ENCODE assay signal across 22 cellular contexts in the genomic region with DNA sequence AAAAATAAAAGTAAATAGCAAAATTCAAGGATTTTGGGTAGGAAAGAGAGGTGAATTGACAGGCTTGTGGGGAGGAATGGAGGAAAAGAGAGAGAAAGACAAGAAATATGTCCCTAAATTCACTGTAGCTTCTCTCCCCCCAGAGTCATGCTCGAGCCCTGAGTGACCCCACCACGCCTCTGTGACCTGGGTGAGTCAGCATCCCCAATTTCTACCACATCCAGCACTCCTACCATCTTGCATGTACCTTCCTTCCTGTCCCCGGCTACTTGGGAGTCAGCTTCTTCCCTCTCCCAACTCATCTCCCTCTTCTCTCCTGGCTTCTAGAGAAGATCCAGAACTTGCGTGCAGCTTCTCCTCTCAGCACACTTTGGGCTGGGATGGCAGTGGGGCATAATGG. TPM values are rescaled to one million over a fixed set of nuclear protein-coding genes. Genes with fewer than 3 reads are reported as not detected.
DNase-seq lines count a peak whose midpoint lies in the region; ATAC-seq and TF ChIP-seq lines count a peak whose summit lies in the region.
"Had no signal": no experiment of that assay in that cellular context is flagged by ENCODE, and none has a peak within 500 bp of the region (broad histone marks: within the 10 kb centered on the region; RNA-seq: fewer than 3 reads in every experiment).

No MANE protein-coding gene starts in this region.

- peaks cover 3% of the 10 kb centered on the region for H3K36me3 Mint-ChIP-seq in CD4-positive, CD25-positive, alpha-beta regulatory T cell
- peaks cover 76% of the 10 kb centered on the region for H3K36me3 Mint-ChIP-seq in brain
- no peaks in the 10 kb centered on the region for H3K36me3 Mint-ChIP-seq in naive B cell

- CTCF ChIA-PET in A673 (lab: Charles Lee), result interaction anchor here (1.4 kb wide), 1 partner anchor 73 kb away, joined by 4 read pairs; no protein-coding TSS in a partner anchor

- intact Hi-C loops in A673 (cut with micrococcal nuclease; ENCODE audit: unreplicated experiment) (no loop called here), left ventricle myocardium inferior (cut with micrococcal nuclease) (no loop called here)

- H3K4me1 ChIP-seq in A673 (ENCODE audit: insufficient read depth, low read length, poor library complexity, severe bottlenecking) (peaks cover 12% of the 10 kb centered on the region), left ventricle myocardium inferior (peaks cover 21% of the 10 kb centered on the region)
- peaks cover 22% of the 10 kb centered on the region for H3K4me1 ChIP-seq in CD4-positive, CD25-positive, alpha-beta regulatory T cell (ENCODE audit: control insufficient read depth, insufficient read depth, low read length, poor library complexity, severe bottlenecking)

- no peak for TF ChIP-seq CTCF in A673 (conservative IDR thresholded peaks at IDR 0.05; ENCODE audit: low read depth, low read length)
- TF ChIP-seq CTCF in brain (conservative IDR thresholded peaks at IDR 0.05), result no peak
- TF ChIP-seq CTCF in left ventricle myocardium inferior (IDR thresholded peaks at IDR 0.05; ENCODE audit: borderline replicate concordance), result no peak

- H3K27me3 Mint-ChIP-seq in CD4-positive, CD25-positive, alpha-beta regulatory T cell, result peaks cover 6% of the 10 kb centered on the region
- H3K27me3 Mint-ChIP-seq in brain, result no peaks in the 10 kb centered on the region
- peaks cover 0 to 15% (median 0%) of the 10 kb centered on the region in 3 donors for H3K27me3 Mint-ChIP-seq in naive B cell
- H3K27me3 Mint-ChIP-seq: activated CD4-positive, alpha-beta T cell treated with anti-CD3 and anti-CD28 coated beads for 36 hours had no signal

- peaks cover 6 to 33% (median 25%) of the 10 kb centered on the region in 4 donors for H3K4me1 Mint-ChIP-seq in CD4-positive, CD25-positive, alpha-beta regulatory T cell
- H3K4me1 Mint-ChIP-seq in brain, result peaks cover 61% of the 10 kb centered on the region
- H3K4me1 Mint-ChIP-seq in naive B cell, result peaks cover 21 to 33% (median 25%) of the 10 kb centered on the region in 3 donors

- H3K4me3 ChIP-seq in A673 (ENCODE audit: low read depth, low read length, poor library complexity, severe bottlenecking) (no peak overlapping the region), left ventricle myocardium inferior (no peak overlapping the region)
- H3K4me3 ChIP-seq in CD4-positive, CD25-positive, alpha-beta regulatory T cell (ENCODE audit: low read depth, low read length), result no peak overlapping the region
- H3K4me3 ChIP-seq: pancreas, thoracic aorta had no signal

- H3K9me3 ChIP-seq in A673 (ENCODE audit: low read depth, low read length, poor library complexity, severe bottlenecking), result no peaks in the 10 kb centered on the region
- no peaks in the 10 kb centered on the region for H3K9me3 ChIP-seq in CD4-positive, CD25-positive, alpha-beta regulatory T cell (ENCODE audit: control insufficient read depth in 2 of 2, low read length in 2 of 2)
- no peaks in the 10 kb centered on the region for H3K9me3 ChIP-seq in left ventricle myocardium inferior (replicated peaks)
- H3K9me3 ChIP-seq: BE2C, pancreas, thoracic aorta had no signal

- no peaks in the 10 kb centered on the region for H3K9me3 Mint-ChIP-seq in CD4-positive, CD25-positive, alpha-beta regulatory T cell
- H3K9me3 Mint-ChIP-seq in brain (peaks cover 0 to 9% (median 0%) of the 10 kb centered on the region in 5 experiments), naive B cell (no peaks in the 10 kb centered on the region)

- POLR2A ChIA-PET in A673 (lab: Charles Lee; ENCODE audit: low non-redundant PET), result no interaction called here

- H3K27me3 ChIP-seq in A673 (replicated peaks; ENCODE audit: insufficient read depth, low read depth, low read length, poor library complexity) (no peaks in the 10 kb centered on the region), left ventricle myocardium inferior (ENCODE audit: low read depth) (no peaks in the 10 kb centered on the region)
- no peaks in the 10 kb centered on the region for H3K27me3 ChIP-seq in CD4-positive, CD25-positive, alpha-beta regulatory T cell (ENCODE audit: control insufficient read depth, insufficient read depth, low read length)
- H3K27me3 ChIP-seq: BE2C, pancreas had no signal

- H3K36me3 ChIP-seq in A673 (ENCODE audit: insufficient read depth, low read length, poor library complexity, severe bottlenecking) (peaks cover 92% of the 10 kb centered on the region), left ventricle myocardium inferior (peaks cover 83% of the 10 kb centered on the region)
- H3K36me3 ChIP-seq in CD4-positive, CD25-positive, alpha-beta regulatory T cell (ENCODE audit: control insufficient read depth, insufficient read depth, low read length), result no peaks in the 10 kb centered on the region

- BruUV-seq in A673 (replicated peaks; lab: Mats Ljungman, UMichigan), result no TSS peak

- no peak for DNase-seq in A673 (ENCODE audit: low spot score)
- DNase-seq in CD4-positive, CD25-positive, alpha-beta regulatory T cell, result no peak
- DNase-seq in naive B cell, result no peak
- DNase-seq in left ventricle myocardium inferior, result no peak
- DNase-seq: activated CD4-positive, alpha-beta T cell treated with anti-CD3 and anti-CD28 coated beads for 36 hours; BE2C; cerebellar nuclear complex; DMS79; mesendoderm; NCI-H1694; NCI-H510A treated with DMSO at 0.1 percent for 48 hours; pancreas; SHP77 treated with DMSO at 0.1 percent for 48 hours; stimulated activated CD4-positive, alpha-beta T cell treated with anti-CD3 and anti-CD28 coated beads, Interleukin-4, amount 100 ng/mL, for 24 hours; stimulated activated CD8-positive, alpha-beta memory T cell treated with anti-CD3 and anti-CD28 coated beads, Interleukin-4, amount 100 ng/mL, for 48 hours had no signal

- ATAC-seq in CD4-positive, CD25-positive, alpha-beta regulatory T cell (ENCODE audit: low read depth in 2 of 2), result no peak
- ATAC-seq in naive B cell (ENCODE audit: low read depth in 2 of 2) (no peak), HG02970 (IDR thresholded peaks at IDR 0.05; ENCODE audit: low FRiP score, unreplicated experiment) (no peak), HG03045 (IDR thresholded peaks at IDR 0.05; ENCODE audit: unreplicated experiment) (no peak), HG02981 (IDR thresholded peaks at IDR 0.05; ENCODE audit: unreplicated experiment) (no peak)
- ATAC-seq: activated CD4-positive, alpha-beta T cell treated with anti-CD3 and anti-CD28 coated beads for 36 hours; HCT116; pancreas had no signal

- H3K27ac ChIP-seq in A673 (ENCODE audit: low read depth, low read length, poor library complexity, severe bottlenecking) (peak overlapping the region; percentile 30), left ventricle myocardium inferior (replicated peaks) (no peak overlapping the region)
- peak overlapping the region; percentile 94 for H3K27ac ChIP-seq in CD4-positive, CD25-positive, alpha-beta regulatory T cell (ENCODE audit: insufficient read depth, low read length, poor library complexity, severe bottlenecking)
- H3K27ac ChIP-seq: pancreas had no signal

- peak overlapping the region; percentile 74 to 95 (median 88) for H3K27ac Mint-ChIP-seq in CD4-positive, CD25-positive, alpha-beta regulatory T cell
- H3K27ac Mint-ChIP-seq in brain, result peak overlapping the region in 4 of 5 experiments; percentile 64 to 98 (median 78)
- peak overlapping the region; percentile 65 to 97 (median 80) for H3K27ac Mint-ChIP-seq in naive B cell
- H3K27ac Mint-ChIP-seq: activated CD4-positive, alpha-beta T cell treated with anti-CD3 and anti-CD28 coated beads for 36 hours had no signal

- H3K4me3 Mint-ChIP-seq in CD4-positive, CD25-positive, alpha-beta regulatory T cell, result no peak overlapping the region
- H3K4me3 Mint-ChIP-seq in brain (no peak overlapping the region), naive B cell (peak overlapping the region in 1 of 8 donors; percentile 37)
- H3K4me3 Mint-ChIP-seq: activated CD4-positive, alpha-beta T cell treated with anti-CD3 and anti-CD28 coated beads for 36 hours had no signal

RNA-seq across cellular contexts. Expression of gene ZNF219, which starts 9.8 kb away (rescaled TPM):
- total RNA-seq in A673 (2021), result 78.0 and 84.6 TPM in 2 replicates
- 5.0 TPM for total RNA-seq in CD4-positive, CD25-positive, alpha-beta regulatory T cell
- polyA plus RNA-seq in CD4-positive, CD25-positive, alpha-beta regulatory T cell, result 1 to 10 TPM; 1.1 to 1.9 (median 1.3) TPM
- 49.4 TPM for polyA plus RNA-seq in brain (ENCODE audit: insufficient read depth, low read depth, low replicate concordance)
- polyA plus RNA-seq in naive B cell (ENCODE audit: low read depth in 6 of 6), result 1 to 10 TPM in 1 of 6 donors, under 1 TPM in 3, not detected in 2; 0.13 to 1.1 (median 0.56) TPM
- total RNA-seq in left ventricle myocardium inferior, result 44.9 TPM

RNA-seq across cellular contexts. Expression of gene TMEM253, which starts 12.2 kb away (rescaled TPM):
- total RNA-seq in A673 (2021), result 0.48 and 0.49 TPM in 2 replicates
- not detected for total RNA-seq in CD4-positive, CD25-positive, alpha-beta regulatory T cell
- not detected for polyA plus RNA-seq in CD4-positive, CD25-positive, alpha-beta regulatory T cell
- polyA plus RNA-seq in brain (ENCODE audit: insufficient read depth, low read depth, low replicate concordance), result 0.29 TPM
- polyA plus RNA-seq in naive B cell (ENCODE audit: low read depth in 6 of 6), result not detected
- total RNA-seq in left ventricle myocardium inferior, result 0.19 TPM
- total RNA-seq: epithelial cell of proximal tubule, thoracic aorta had no signal

RNA-seq across cellular contexts. Expression of gene ARHGEF40, which starts 18.6 kb away (rescaled TPM):
- total RNA-seq in A673 (2021), result 89.6 and 94.1 TPM in 2 replicates
- total RNA-seq in CD4-positive, CD25-positive, alpha-beta regulatory T cell, result 7.4 TPM
- under 1 TPM in 2 of 4 donors, not detected in 2; 0.07 to 0.64 TPM for polyA plus RNA-seq in CD4-positive, CD25-positive, alpha-beta regulatory T cell
- 21.3 TPM for polyA plus RNA-seq in brain (ENCODE audit: insufficient read depth, low read depth, low replicate concordance)
- polyA plus RNA-seq in naive B cell (ENCODE audit: low read depth in 6 of 6), result under 1 TPM in 5 of 6 donors, not detected in 1; 0.07 to 0.99 (median 0.27) TPM
- 21.3 TPM for total RNA-seq in left ventricle myocardium inferior

RNA-seq across cellular contexts. Expression of gene RNASE8, which starts 31.1 kb away (rescaled TPM):
- not detected in 2 replicates for total RNA-seq in A673 (2021)
- not detected for total RNA-seq in CD4-positive, CD25-positive, alpha-beta regulatory T cell
- not detected for polyA plus RNA-seq in CD4-positive, CD25-positive, alpha-beta regulatory T cell
- polyA plus RNA-seq in brain (ENCODE audit: insufficient read depth, low read depth, low replicate concordance), result not detected
- not detected for polyA plus RNA-seq in naive B cell (ENCODE audit: low read depth in 6 of 6)
- total RNA-seq in left ventricle myocardium inferior, result not detected
- total RNA-seq: activated CD4-positive, alpha-beta T cell treated with anti-CD3 and anti-CD28 coated beads for 36 hours; epithelial cell of proximal tubule; pancreas; thoracic aorta had no signal
- polyA plus RNA-seq: pancreas had no signal

RNA-seq across cellular contexts. Expression of gene RNASE7, which starts 46.5 kb away (rescaled TPM):
- total RNA-seq in A673 (2021) (not detected in 2 replicates), left ventricle myocardium inferior (not detected)
- total RNA-seq in CD4-positive, CD25-positive, alpha-beta regulatory T cell, result not detected
- not detected for polyA plus RNA-seq in CD4-positive, CD25-positive, alpha-beta regulatory T cell
- polyA plus RNA-seq in brain (ENCODE audit: insufficient read depth, low read depth, low replicate concordance) (not detected), naive B cell (ENCODE audit: low read depth in 6 of 6) (not detected)
- total RNA-seq: activated CD4-positive, alpha-beta T cell treated with anti-CD3 and anti-CD28 coated beads for 36 hours had no signal
